ENCODE assay signal across 28 cellular contexts in the genomic region with DNA sequence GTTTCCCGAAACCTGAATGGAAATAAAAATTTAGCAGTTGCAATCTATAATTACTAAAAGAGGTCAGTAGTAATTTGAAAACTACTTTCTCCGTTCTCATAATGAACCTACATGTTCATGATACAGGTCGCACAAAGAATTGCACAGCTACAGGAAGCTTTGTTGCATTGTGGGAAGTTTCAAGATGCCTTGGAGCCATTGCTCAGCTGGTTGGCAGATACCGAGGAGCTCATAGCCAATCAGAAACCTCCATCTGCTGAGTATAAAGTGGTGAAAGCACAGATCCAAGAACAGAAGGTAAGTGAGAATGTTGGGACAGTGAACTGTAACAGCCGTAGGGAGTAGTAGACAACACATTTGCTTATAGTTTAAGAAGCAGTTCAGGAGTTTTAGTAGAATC.
DNase-seq lines count a peak whose midpoint lies in the region; ATAC-seq, FAIRE-seq and TF ChIP-seq lines count a peak whose summit lies in the region.
"Had no signal": no experiment of that assay in that cellular context is flagged by ENCODE, and none has a peak within 500 bp of the region (broad histone marks: within the 10 kb centered on the region; RNA-seq: fewer than 3 reads in every experiment).

No MANE protein-coding gene starts in this region.

- H3K9me3 ChIP-seq in mucosa of descending colon: no peaks in the 10 kb centered on the region
- H3K9me3 ChIP-seq: colonic mucosa, gastroesophageal sphincter, lower lobe of right lung, psoas muscle had no signal

- DNase-seq in NCI-H82 (lab: John Stamatoyannopoulos, UW) (peak; percentile 25), NCI-H82 treated with DMSO at 0.1 percent for 48 hours (lab: John Stamatoyannopoulos, UW; ENCODE audit: unreplicated experiment) (no peak), D721Med (ENCODE audit: insufficient read length, low spot score) (no peak), NCI-H69 (lab: John Stamatoyannopoulos, UW) (peak; percentile 3), mesendoderm (peak; percentile 17), ureter (ENCODE audit: low spot score) (no peak), mucosa of descending colon (no peak)
- DNase-seq: activated CD4-positive, CD25-positive, alpha-beta regulatory T cell; activated CD8-positive, alpha-beta memory T cell treated with anti-CD3 and anti-CD28 coated beads, Interleukin-2, amount 50 U/mL, for 48 hours; activated gamma-delta T cell treated with Interleukin-2 at 50 U/mL for 16 hours; activated naive CD8-positive, alpha-beta T cell treated with anti-CD3 and anti-CD28 coated beads, Interleukin-2, amount 50 U/mL, for 24 hours; colonic mucosa; effector CD4-positive, alpha-beta T cell; hippocampal formation; lower lobe of right lung; natural killer cell; NCI-H510A treated with DMSO at 0.1 percent for 48 hours; nucleus accumbens; OCI-M1; psoas muscle; stimulated activated CD8-positive, alpha-beta memory T cell treated with anti-CD3 and anti-CD28 coated beads, Interleukin-4, amount 100 ng/mL, for 48 hours; trophoblast cell had no signal

- no peak overlapping the region for H2BK120ac ChIP-seq in mesendoderm (ENCODE audit: low read depth, low read length)

- no peak overlapping the region for H3K4me2 ChIP-seq in mesendoderm (ENCODE audit: low read length)

- H3K23ac ChIP-seq in mesendoderm (ENCODE audit: low read length): no peak overlapping the region

- H3K27me3 ChIP-seq in mesendoderm (ENCODE audit: insufficient read depth, low read length, poor library complexity): no peaks in the 10 kb centered on the region
- H3K27me3 ChIP-seq: colonic mucosa, gastroesophageal sphincter had no signal

- WGBS in mesendoderm (ENCODE audit: extremely low coverage, insufficient coverage, low lambda C conversion rate): no CpG with 5 or more reads among the region's 5 CpGs

- peaks cover 8% of the 10 kb centered on the region for H3K79me1 ChIP-seq in mesendoderm (ENCODE audit: low read length)

- peak; percentile 41 for FAIRE-seq in D721Med (lab: Jason Lieb, UNC)
- FAIRE-seq: A204.1, HepG2, TTC549 had no signal

- no peak overlapping the region for H3K56ac ChIP-seq in mesendoderm (ENCODE audit: low read length)

- no peak overlapping the region for H3K4ac ChIP-seq in mesendoderm (ENCODE audit: low read depth, low read length)

- no peak overlapping the region for H3K4me3 ChIP-seq in mesendoderm (ENCODE audit: low read length)
- H3K4me3 ChIP-seq in mucosa of descending colon: no peak overlapping the region
- H3K4me3 ChIP-seq: colonic mucosa, gastroesophageal sphincter, lower lobe of right lung, psoas muscle had no signal

- H3K36me3 ChIP-seq in mesendoderm (ENCODE audit: control insufficient read depth, insufficient read depth, low read length) (peaks cover 8% of the 10 kb centered on the region), mucosa of descending colon (ENCODE audit: low read depth) (no peaks in the 10 kb centered on the region)
- H3K36me3 ChIP-seq: colonic mucosa had no signal

- H3K9ac ChIP-seq in mesendoderm (ENCODE audit: low read length): no peak overlapping the region

- H3K18ac ChIP-seq in mesendoderm (ENCODE audit: low read length): no peak overlapping the region

- no peak overlapping the region for H3K27ac ChIP-seq in mesendoderm (ENCODE audit: low read depth, low read length)
- H3K27ac ChIP-seq: colonic mucosa, gastroesophageal sphincter, HL-60, lower lobe of right lung, psoas muscle had no signal

- no peak overlapping the region for H4K8ac ChIP-seq in mesendoderm (ENCODE audit: low read depth, low read length)

- intact Hi-C loops in mucosa of descending colon (cut with DNase I, micrococcal nuclease): no loop called here

- H2AK5ac ChIP-seq in mesendoderm (ENCODE audit: low read length): no peak overlapping the region

- H3K4me1 ChIP-seq in mesendoderm (ENCODE audit: control insufficient read depth, low read depth, low read length) (no peaks in the 10 kb centered on the region), mucosa of descending colon (ENCODE audit: low read depth) (peaks cover 9% of the 10 kb centered on the region)

- TF ChIP-seq CTCF in D721Med (IDR thresholded peaks at IDR 0.05; ENCODE audit: insufficient read depth, missing control alignments) (no peak), mucosa of descending colon (IDR thresholded peaks at IDR 0.05) (no peak)

- H3K79me2 ChIP-seq in mesendoderm (ENCODE audit: control insufficient read depth, insufficient read depth, low read length): peaks cover 25% of the 10 kb centered on the region

- H2BK5ac ChIP-seq in mesendoderm (ENCODE audit: low read length): no peak overlapping the region

- H2BK15ac ChIP-seq in mesendoderm (replicated peaks; ENCODE audit: low read depth): no peak overlapping the region

- H4K5ac ChIP-seq in mesendoderm (ENCODE audit: low read length): no peak overlapping the region

- ATAC-seq in GM18909 (IDR thresholded peaks at IDR 0.05; ENCODE audit: poor library complexity, unreplicated experiment): no peak
- ATAC-seq in mucosa of descending colon: no peak
- ATAC-seq: activated naive CD8-positive, alpha-beta T cell treated with anti-CD3 and anti-CD28 coated beads, Interleukin-2, amount 50 U/mL, for 24 hours; gastroesophageal sphincter; HepG2; lower lobe of right lung; natural killer cell; psoas muscle had no signal

Comparison
In these comparisons a context has a peak if more than half of its experiments do, and no peak if none do; other contexts are left out.
1. DNase-seq: peak in NCI-H82 (single experiment), NCI-H69 (single experiment) and mesendoderm (single experiment); none in NCI-H82 treated with DMSO at 0.1 percent for 48 hours (single experiment), D721Med (single experiment), ureter (single experiment) and mucosa of descending colon (0 of 3).